1 cellular context compared by ENCODE assay signal in genomic region chr22:30423959-30424380, GRCh38.
A peak's percentile ranks its signal among the peaks of the same experiment; 100 is the strongest.
TF ChIP-seq lines count a peak whose summit lies in the region.

No MANE protein-coding gene starts in this region.

TF ChIP-seq in HEK293, 187 proteins besides CTCF, POLR2A, EP300 and RAD21 (continued from another document and continues in another):
- no peak for TF ChIP-seq ZNF174 (tag by site-specific recombination; IDR thresholded peaks at IDR 0.05)
- no peak for TF ChIP-seq ZNF529 (tag by site-specific recombination; IDR thresholded peaks at IDR 0.05; ENCODE audit: insufficient replicate concordance)
- peak; percentile 93 for TF ChIP-seq SP2 (tag by site-specific recombination; IDR thresholded peaks at IDR 0.05)
- TF ChIP-seq KLF8 (tag by site-specific recombination; IDR thresholded peaks at IDR 0.05), result peak; percentile 93
- TF ChIP-seq OSR2 (tag by site-specific recombination; IDR thresholded peaks at IDR 0.05), result no peak
- peak; percentile 84 for TF ChIP-seq PRDM10 (tag by site-specific recombination; IDR thresholded peaks at IDR 0.05)
- TF ChIP-seq ZNF623 (tag by site-specific recombination; IDR thresholded peaks at IDR 0.05), result peak; percentile 5; the same call in 1 of the 2 replicates
- TF ChIP-seq ZNF114 (tag by site-specific recombination; IDR thresholded peaks at IDR 0.05), result no peak
- TF ChIP-seq ZNF112 (tag by site-specific recombination; IDR thresholded peaks at IDR 0.05), result no peak
- peak; percentile 92 for TF ChIP-seq PATZ1 (tag by site-specific recombination; IDR thresholded peaks at IDR 0.05)
- no peak for TF ChIP-seq SCRT2 (tag by site-specific recombination; IDR thresholded peaks at IDR 0.05)
- TF ChIP-seq HIC1 (tag by site-specific recombination; IDR thresholded peaks at IDR 0.05), result peak; percentile 48; the same call in 1 of the 2 replicates
- TF ChIP-seq ZNF311 (tag by site-specific recombination; IDR thresholded peaks at IDR 0.05; ENCODE audit: borderline replicate concordance), result no peak
- TF ChIP-seq SETDB1 (IDR thresholded peaks at IDR 0.05; ENCODE audit: insufficient read length, low read length), result no peak
- TF ChIP-seq PRDM4 (tag by site-specific recombination; IDR thresholded peaks at IDR 0.05), result peak; percentile 35; the same call in 1 of the 2 replicates
- TF ChIP-seq ZNF391 (tag by site-specific recombination; IDR thresholded peaks at IDR 0.05; ENCODE audit: borderline replicate concordance, low read depth), result no peak
- TF ChIP-seq REST (tag by site-specific recombination; IDR thresholded peaks at IDR 0.05), result no peak
- no peak; the same call in none of the 2 replicates for TF ChIP-seq ZBTB21 (tag by site-specific recombination; IDR thresholded peaks at IDR 0.05)
- no peak for TF ChIP-seq ZNF223 (tag by site-specific recombination; IDR thresholded peaks at IDR 0.05)
- no peak for TF ChIP-seq ZSCAN16 (tag by site-specific recombination; IDR thresholded peaks at IDR 0.05)
- TF ChIP-seq ZNF280D (tag by site-specific recombination; IDR thresholded peaks at IDR 0.05), result no peak
- TF ChIP-seq ZNF146 (tag by site-specific recombination; IDR thresholded peaks at IDR 0.05), result no peak
- TF ChIP-seq ZBTB1 (tag by site-specific recombination; IDR thresholded peaks at IDR 0.05), result no peak
- TF ChIP-seq ZNF513 (tag by site-specific recombination; IDR thresholded peaks at IDR 0.05), result no peak
- TF ChIP-seq PBX3 (CRISPR knock-in tag; IDR thresholded peaks at IDR 0.05), result peak; percentile 87; the same call in 1 of the 2 replicates
- no peak for TF ChIP-seq ZSCAN4 (tag by site-specific recombination; IDR thresholded peaks at IDR 0.05)
- peak; percentile 83 for TF ChIP-seq EGR2 (tag by site-specific recombination; IDR thresholded peaks at IDR 0.05; ENCODE audit: low read depth)
- TF ChIP-seq OVOL3 (tag by site-specific recombination; IDR thresholded peaks at IDR 0.05), result peak; percentile 86; the same call in 1 of the 2 replicates
- peak; percentile 97 for TF ChIP-seq ZNF335 (tag by site-specific recombination; conservative IDR thresholded peaks at IDR 0.05)
- TF ChIP-seq ZNF664 (tag by site-specific recombination; IDR thresholded peaks at IDR 0.05), result no peak
- TF ChIP-seq ZNF670 (tag by site-specific recombination; IDR thresholded peaks at IDR 0.05; ENCODE audit: low read depth), result no peak
- TF ChIP-seq ZBTB7A (tag by site-specific recombination; IDR thresholded peaks at IDR 0.05; ENCODE audit: low read depth), result peak; percentile 97
- TF ChIP-seq ZNF610 (tag by site-specific recombination; IDR thresholded peaks at IDR 0.05; ENCODE audit: borderline replicate concordance), result peak; percentile 54; the same call in 1 of the 2 replicates
- TF ChIP-seq ZFP37 (tag by site-specific recombination; IDR thresholded peaks at IDR 0.05), result no peak
- no peak for TF ChIP-seq ZNF274 (IDR thresholded peaks at IDR 0.05; ENCODE audit: low read length)
- no peak for TF ChIP-seq ZNF274 (tag by site-specific recombination; IDR thresholded peaks at IDR 0.05; ENCODE audit: borderline replicate concordance)
